Comparison of ENCODE assay signal across 23 cellular contexts in genomic region chr19:38293281-38293680, GRCh38. TPM values are rescaled to one million over a fixed set of nuclear protein-coding genes. Genes with fewer than 3 reads are reported as not detected.
"Had no signal": no experiment of that assay in that cellular context is flagged by ENCODE, and none has a peak within 500 bp of the region (broad histone marks: within the 10 kb centered on the region; RNA-seq: fewer than 3 reads in every experiment).

No MANE protein-coding gene starts in this region.

- FAIRE-seq: pancreas had no signal

- H3K27ac Mint-ChIP-seq: activated T-cell treated with anti-CD3 and anti-CD28 coated beads, Interleukin-2, amount 50 U/mL, for 72 hours; memory B cell; naive thymus-derived CD8-positive, alpha-beta T cell; stimulated activated memory B cell treated with anti-CD40 and anti-IgM and Interleukin-4, amounts not matched to agents 10 μg/mL and 1 μg/mL and 100 μg/mL, for 72 hours; T-helper 1 cell treated with Interleukin-12 subunit alpha and Interleukin-12 subunit beta and Interleukin-4 antibody, amounts not matched to agents 30 μg/mL and 1 μg/mL, for 36 hours had no signal

- H3K4me3 Mint-ChIP-seq: activated T-cell treated with anti-CD3 and anti-CD28 coated beads, Interleukin-2, amount 50 U/mL, for 72 hours; central memory CD8-positive, alpha-beta T cell; memory B cell; naive thymus-derived CD8-positive, alpha-beta T cell; stimulated activated memory B cell treated with anti-CD40 and anti-IgM and Interleukin-4, amounts not matched to agents 10 μg/mL and 1 μg/mL and 100 μg/mL, for 72 hours; T-helper 1 cell treated with Interleukin-12 subunit alpha and Interleukin-12 subunit beta and Interleukin-4 antibody, amounts not matched to agents 30 μg/mL and 1 μg/mL, for 36 hours had no signal

- DNase-seq: activated CD4-positive, alpha-beta T cell treated with anti-CD3 and anti-CD28 coated beads, Interleukin-2, amount 50 U/mL, for 4 hours; activated effector memory CD4-positive, alpha-beta T cell treated with anti-CD3 and anti-CD28 coated beads, Interleukin-2, amount 50 U/mL, for 16 hours; activated naive CD4-positive, alpha-beta T cell treated with anti-CD3 and anti-CD28 coated beads, Interleukin-2, amount 50 U/mL, for 16 hours; activated T-cell treated with anti-CD3 and anti-CD28 coated beads, Interleukin-2, amount 50 U/mL, for 72 hours; aorta; brain microvascular endothelial cell; effector CD4-positive, alpha-beta T cell; gastrocnemius medialis; kidney glomerular epithelial cell; mucosa of descending colon; stimulated activated CD4-positive, alpha-beta T cell treated with anti-CD3 and anti-CD28 coated beads, Interleukin-4, amount 100 ng/mL, for 24 hours; upper lobe of right lung had no signal

- H3K36me3 ChIP-seq: brain microvascular endothelial cell, gastrocnemius medialis had no signal

- H3K27me3 Mint-ChIP-seq: central memory CD8-positive, alpha-beta T cell; memory B cell; naive thymus-derived CD8-positive, alpha-beta T cell; stimulated activated memory B cell treated with anti-CD40 and anti-IgM and Interleukin-4, amounts not matched to agents 10 μg/mL and 1 μg/mL and 100 μg/mL, for 72 hours had no signal

- H3K27ac ChIP-seq: brain microvascular endothelial cell, coronary artery, gastrocnemius medialis, heart left ventricle, neutrophil, pancreas, upper lobe of right lung had no signal

- H3K9me3 ChIP-seq: gastrocnemius medialis, heart left ventricle, mucosa of descending colon, neutrophil, pancreas, upper lobe of right lung had no signal

- ATAC-seq: activated T-cell treated with anti-CD3 and anti-CD28 coated beads, Interleukin-2, amount 50 U/mL, for 72 hours; esophagus mucosa; gastrocnemius medialis; heart left ventricle; mucosa of descending colon; naive thymus-derived CD8-positive, alpha-beta T cell; pancreas; stimulated activated memory B cell treated with anti-CD40 and anti-IgM and Interleukin-4, amounts not matched to agents 10 μg/mL and 1 μg/mL and 100 μg/mL, for 72 hours; upper lobe of right lung had no signal

- H3K4me1 ChIP-seq: gastrocnemius medialis had no signal

- H3K27me3 ChIP-seq: brain microvascular endothelial cell, gastrocnemius medialis, heart left ventricle, neutrophil, pancreas, upper lobe of right lung had no signal

- H3K4me3 ChIP-seq: coronary artery, gastrocnemius medialis, heart left ventricle, mucosa of descending colon, pancreas, upper lobe of right lung had no signal

- H3K4me1 Mint-ChIP-seq: central memory CD8-positive, alpha-beta T cell; memory B cell; stimulated activated memory B cell treated with anti-CD40 and anti-IgM and Interleukin-4, amounts not matched to agents 10 μg/mL and 1 μg/mL and 100 μg/mL, for 72 hours had no signal

- H3K9me3 Mint-ChIP-seq: activated T-cell treated with anti-CD3 and anti-CD28 coated beads, Interleukin-2, amount 50 U/mL, for 72 hours; central memory CD8-positive, alpha-beta T cell; memory B cell; naive thymus-derived CD8-positive, alpha-beta T cell; stimulated activated memory B cell treated with anti-CD40 and anti-IgM and Interleukin-4, amounts not matched to agents 10 μg/mL and 1 μg/mL and 100 μg/mL, for 72 hours; T-helper 1 cell treated with Interleukin-12 subunit alpha and Interleukin-12 subunit beta and Interleukin-4 antibody, amounts not matched to agents 30 μg/mL and 1 μg/mL, for 36 hours had no signal

RNA-seq across cellular contexts. Expression of gene C19orf33, which starts 10.8 kb away (rescaled TPM):
- total RNA-seq: activated CD8-positive, alpha-beta memory T cell treated with anti-CD3 and anti-CD28 coated beads for 36 hours; activated T-cell treated with anti-CD3 and anti-CD28 coated beads, Interleukin-2, amount 50 U/mL, for 72 hours had no signal

RNA-seq across cellular contexts. Expression of gene PPP1R14A, which starts 37.1 kb away (rescaled TPM):
- polyA plus RNA-seq: naive thymus-derived CD8-positive, alpha-beta T cell had no signal
